Comparison of ENCODE assay signal across 34 cellular contexts in the genomic region with DNA sequence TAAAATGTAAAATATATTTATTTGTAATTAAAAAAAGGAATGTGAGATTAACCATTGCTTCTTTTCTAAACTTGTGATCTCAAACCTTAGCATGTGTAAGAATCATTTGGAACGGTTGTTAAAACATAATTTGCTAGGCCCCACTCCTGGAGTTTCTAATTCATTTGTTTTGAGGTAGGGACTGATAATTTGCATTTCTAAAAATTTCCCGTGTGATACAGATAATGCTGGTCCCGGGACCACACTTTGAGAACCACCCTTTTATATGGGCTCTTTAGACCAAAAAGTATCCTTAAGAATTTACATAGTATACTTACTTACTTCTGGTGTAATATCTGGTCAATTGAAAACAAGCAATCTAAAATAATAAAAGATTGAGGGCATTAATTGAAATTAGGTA. TPM values are rescaled to one million over a fixed set of nuclear protein-coding genes. Genes with fewer than 3 reads are reported as not detected.
"Had no signal": no experiment of that assay in that cellular context is flagged by ENCODE, and none has a peak within 500 bp of the region (broad histone marks: within the 10 kb centered on the region; RNA-seq: fewer than 3 reads in every experiment).

No MANE protein-coding gene starts in this region.

- H3K4me3 Mint-ChIP-seq: activated B cell treated with CpG ODN at 0.5 μM for 24 hours; activated CD4-positive, alpha-beta memory T cell treated with anti-CD3 and anti-CD28 coated beads for 36 hours; activated CD4-positive, alpha-beta T cell treated with anti-CD3 and anti-CD28 coated beads, Interleukin-2, amount 10 ng/mL, durations not matched to agents 24 days and 14 days; activated CD8-positive, alpha-beta T cell treated with anti-CD3 and anti-CD28 coated beads for 36 hours; activated naive CD4-positive, alpha-beta T cell treated with anti-CD3 and anti-CD28 coated beads for 36 hours; activated naive CD8-positive, alpha-beta T cell treated with anti-CD3 and anti-CD28 coated beads for 36 hours; activated T-cell treated with anti-CD3 and anti-CD28 coated beads, Interleukin-2, amount 50 U/mL, for 4 hours; activated T-cell treated with anti-CD3 and anti-CD28 coated beads, Interleukin-2, amount 50 U/mL, for 72 hours; activated T-helper 1 cell treated with anti-CD3 and anti-CD28 coated beads, Interleukin-12 subunit alpha, Interleukin-12 subunit beta, Interleukin-2, Interleukin-4 antibody, amounts not matched to agents 30 ng/mL and 10 ng/mL and 1 ng/mL, durations not matched to agents 14 hours and 24 hours and 36 hours; activated T-helper 17 cell treated with anti-CD3 and anti-CD28 coated beads, Interleukin-2, amount 50 U/mL, for 72 hours; T-helper 2 cell treated with Interferon-gamma antibody and Interleukin-4, amounts not matched to agents 5 μg/mL and 100 μg/mL, for 36 hours had no signal

- H3K4me3 ChIP-seq: adrenal gland, body of pancreas, breast epithelium had no signal

- H3K4me1 Mint-ChIP-seq: activated B cell treated with CpG ODN at 0.5 μM for 24 hours; activated CD4-positive, alpha-beta T cell treated with anti-CD3 and anti-CD28 coated beads, Interleukin-2, amount 10 ng/mL, durations not matched to agents 24 days and 14 days; activated naive CD8-positive, alpha-beta T cell treated with anti-CD3 and anti-CD28 coated beads for 36 hours; activated T-helper 17 cell treated with anti-CD3 and anti-CD28 coated beads, Interleukin-2, amount 50 U/mL, for 72 hours had no signal

- H3K9me3 ChIP-seq: adrenal gland, body of pancreas, breast epithelium had no signal

- H3K27me3 ChIP-seq: adrenal gland, body of pancreas, brain microvascular endothelial cell, breast epithelium had no signal

- DNase-seq: activated B cell treated with CpG ODN at 0.5 μM for 24 hours; activated CD4-positive, alpha-beta memory T cell treated with anti-CD3 and anti-CD28 coated beads for 36 hours; activated CD4-positive, alpha-beta T cell treated with anti-CD3 and anti-CD28 coated beads for 4 hours; activated CD4-positive, alpha-beta T cell treated with anti-CD3 and anti-CD28 coated beads, Interleukin-2, amount 10 ng/mL, durations not matched to agents 24 days and 14 days; activated CD4-positive, alpha-beta T cell treated with anti-CD3 and anti-CD28 coated beads, Interleukin-2, amount 50 U/mL, for 1 hour; activated CD4-positive, alpha-beta T cell treated with anti-CD3 and anti-CD28 coated beads, Interleukin-2, amount 50 U/mL, for 4 hours; activated CD4-positive, CD25-positive, alpha-beta regulatory T cell treated with anti-CD3 and anti-CD28 coated beads, Interleukin-2, amount 50 U/mL, for 72 hours; activated CD8-positive, alpha-beta memory T cell treated with anti-CD3 and anti-CD28 coated beads, Interleukin-2, amount 50 U/mL, for 4 hours; activated CD8-positive, alpha-beta T cell treated with anti-CD3 and anti-CD28 coated beads for 36 hours; activated effector memory CD4-positive, alpha-beta T cell treated with anti-CD3 and anti-CD28 coated beads, Interleukin-2, amount 50 U/mL, for 16 hours; activated gamma-delta T cell treated with Interleukin-2 at 50 U/mL for 16 hours; activated naive CD4-positive, alpha-beta T cell; activated naive CD4-positive, alpha-beta T cell treated with anti-CD3 and anti-CD28 coated beads for 36 hours; activated naive CD4-positive, alpha-beta T cell treated with anti-CD3 and anti-CD28 coated beads, Interleukin-2, amount 50 U/mL, for 16 hours; activated naive CD8-positive, alpha-beta T cell treated with anti-CD3 and anti-CD28 coated beads for 36 hours; activated T-cell treated with anti-CD3 and anti-CD28 coated beads for 4 hours; activated T-cell treated with anti-CD3 and anti-CD28 coated beads, Interleukin-2, amount 50 U/mL, for 1 hour; activated T-cell treated with anti-CD3 and anti-CD28 coated beads, Interleukin-2, amount 50 U/mL, for 4 hours; activated T-cell treated with anti-CD3 and anti-CD28 coated beads, Interleukin-2, amount 50 U/mL, for 72 hours; adrenal gland; amniotic stem cell; aorta; body of pancreas; brain microvascular endothelial cell; central memory CD4-positive, alpha-beta T cell; T-helper 2 cell; T-helper 9 cell had no signal

- H3K36me3 ChIP-seq: adrenal gland, brain microvascular endothelial cell, breast epithelium had no signal

- H3K36me3 Mint-ChIP-seq: activated naive CD4-positive, alpha-beta T cell treated with anti-CD3 and anti-CD28 coated beads, Interleukin-2, amount 50 U/mL, for 72 hours; activated naive CD8-positive, alpha-beta T cell treated with anti-CD3 and anti-CD28 coated beads for 36 hours had no signal

- H3K27me3 Mint-ChIP-seq: activated B cell treated with CpG ODN at 0.5 μM for 24 hours; activated CD4-positive, alpha-beta memory T cell treated with anti-CD3 and anti-CD28 coated beads for 36 hours; activated CD4-positive, alpha-beta T cell treated with anti-CD3 and anti-CD28 coated beads, Interleukin-2, amount 10 ng/mL, durations not matched to agents 24 days and 14 days; activated CD8-positive, alpha-beta T cell treated with anti-CD3 and anti-CD28 coated beads for 36 hours; activated naive CD8-positive, alpha-beta T cell treated with anti-CD3 and anti-CD28 coated beads for 36 hours; activated T-helper 17 cell treated with anti-CD3 and anti-CD28 coated beads, Interleukin-2, amount 50 U/mL, for 72 hours had no signal

- H3K9me3 Mint-ChIP-seq: activated CD4-positive, alpha-beta memory T cell treated with anti-CD3 and anti-CD28 coated beads for 36 hours; activated CD4-positive, alpha-beta T cell treated with anti-CD3 and anti-CD28 coated beads, Interleukin-2, amount 10 ng/mL, durations not matched to agents 24 days and 14 days; activated CD8-positive, alpha-beta T cell treated with anti-CD3 and anti-CD28 coated beads for 36 hours; activated naive CD8-positive, alpha-beta T cell treated with anti-CD3 and anti-CD28 coated beads for 36 hours; activated T-helper 1 cell treated with anti-CD3 and anti-CD28 coated beads, Interleukin-12 subunit alpha, Interleukin-12 subunit beta, Interleukin-2, Interleukin-4 antibody, amounts not matched to agents 30 ng/mL and 10 ng/mL and 1 ng/mL, durations not matched to agents 14 hours and 24 hours and 36 hours; T-helper 2 cell treated with Interferon-gamma antibody and Interleukin-4, amounts not matched to agents 5 μg/mL and 100 μg/mL, for 36 hours had no signal

- H3K4me1 ChIP-seq: adrenal gland, body of pancreas, breast epithelium had no signal

- H3K27ac Mint-ChIP-seq: activated B cell treated with CpG ODN at 0.5 μM for 24 hours; activated CD4-positive, alpha-beta memory T cell treated with anti-CD3 and anti-CD28 coated beads for 36 hours; activated CD4-positive, alpha-beta T cell treated with anti-CD3 and anti-CD28 coated beads, Interleukin-2, amount 10 ng/mL, durations not matched to agents 24 days and 14 days; activated CD8-positive, alpha-beta T cell treated with anti-CD3 and anti-CD28 coated beads for 36 hours; activated naive CD4-positive, alpha-beta T cell treated with anti-CD3 and anti-CD28 coated beads for 36 hours; activated naive CD4-positive, alpha-beta T cell treated with anti-CD3 and anti-CD28 coated beads, Interleukin-2, amount 50 U/mL, for 72 hours; activated naive CD8-positive, alpha-beta T cell treated with anti-CD3 and anti-CD28 coated beads for 36 hours; activated T-cell treated with anti-CD3 and anti-CD28 coated beads, Interleukin-2, amount 50 U/mL, for 72 hours; activated T-helper 1 cell treated with anti-CD3 and anti-CD28 coated beads, Interleukin-12 subunit alpha, Interleukin-12 subunit beta, Interleukin-2, Interleukin-4 antibody, amounts not matched to agents 30 ng/mL and 10 ng/mL and 1 ng/mL, durations not matched to agents 14 hours and 24 hours and 36 hours; activated T-helper 17 cell treated with anti-CD3 and anti-CD28 coated beads, Interleukin-2, amount 50 U/mL, for 72 hours; T-helper 2 cell treated with Interferon-gamma antibody and Interleukin-4, amounts not matched to agents 5 μg/mL and 100 μg/mL, for 36 hours had no signal

- ATAC-seq: activated CD8-positive, alpha-beta T cell treated with anti-CD3 and anti-CD28 coated beads for 36 hours; activated naive CD4-positive, alpha-beta T cell treated with anti-CD3 and anti-CD28 coated beads, Interleukin-2, amount 50 U/mL, for 72 hours; activated T-cell treated with anti-CD3 and anti-CD28 coated beads, Interleukin-2, amount 50 U/mL, for 4 hours; activated T-cell treated with anti-CD3 and anti-CD28 coated beads, Interleukin-2, amount 50 U/mL, for 72 hours; activated T-helper 17 cell treated with anti-CD3 and anti-CD28 coated beads, Interleukin-2, amount 50 U/mL, for 72 hours; body of pancreas had no signal

RNA-seq across cellular contexts. Expression of gene SYT10, which starts 10.9 kb away (rescaled TPM):
- total RNA-seq: activated B cell treated with CpG ODN at 0.5 μM for 24 hours; activated CD4-positive, alpha-beta memory T cell treated with anti-CD3 and anti-CD28 coated beads for 36 hours; activated CD4-positive, alpha-beta T cell treated with anti-CD3 and anti-CD28 coated beads, Interleukin-2, amount 10 ng/mL, durations not matched to agents 24 days and 14 days; activated CD8-positive, alpha-beta memory T cell treated with anti-CD3 and anti-CD28 coated beads for 36 hours; activated CD8-positive, alpha-beta T cell treated with anti-CD3 and anti-CD28 coated beads for 36 hours; activated naive CD4-positive, alpha-beta T cell treated with anti-CD3 and anti-CD28 coated beads for 36 hours; activated naive CD4-positive, alpha-beta T cell treated with anti-CD3 and anti-CD28 coated beads, Interleukin-2, amount 50 U/mL, for 72 hours; activated naive CD8-positive, alpha-beta T cell treated with anti-CD3 and anti-CD28 coated beads for 36 hours; activated T-cell treated with anti-CD3 and anti-CD28 coated beads, Interleukin-2, amount 50 U/mL, for 4 hours; activated T-cell treated with anti-CD3 and anti-CD28 coated beads, Interleukin-2, amount 50 U/mL, for 72 hours; activated T-helper 1 cell treated with anti-CD3 and anti-CD28 coated beads, Interleukin-12 subunit alpha, Interleukin-12 subunit beta, Interleukin-2, Interleukin-4 antibody, amounts not matched to agents 30 ng/mL and 10 ng/mL and 1 ng/mL, durations not matched to agents 14 hours and 24 hours and 36 hours; activated T-helper 17 cell treated with anti-CD3 and anti-CD28 coated beads, Interleukin-2, amount 50 U/mL, for 72 hours; body of pancreas; breast epithelium; cardiac septum had no signal
